Comparison of ENCODE assay signal across 10 cellular contexts in genomic region chr7:47988496-47989386, GRCh38. TPM values are rescaled to one million over a fixed set of nuclear protein-coding genes. Genes with fewer than 3 reads are reported as not detected.
A peak's percentile ranks its signal among the peaks of the same experiment; 100 is the strongest.
DNase-seq lines count a peak whose midpoint lies in the region; ATAC-seq, FAIRE-seq and TF ChIP-seq lines count a peak whose summit lies in the region.
"Had no signal": no experiment of that assay in that cellular context is flagged by ENCODE, and none has a peak within 500 bp of the region (broad histone marks: within the 10 kb centered on the region; RNA-seq: fewer than 3 reads in every experiment).

No MANE protein-coding gene starts in this region.

- POLR2A ChIA-PET in K562 (lab: Yijun Ruan, JAX) = no interaction called here

- no peaks in the 10 kb centered on the region for H3K36me3 ChIP-seq in K562 (ENCODE audit: control insufficient read depth, insufficient read depth, low read length)
- no peaks in the 10 kb centered on the region for H3K36me3 ChIP-seq in osteoblast (ENCODE audit: insufficient read depth, low read length)

- TF ChIP-seq EP300 in K562 (IDR thresholded peaks at IDR 0.05; ENCODE audit: low read length) = no peak

- in situ Hi-C loops in K562 (cut with MboI) = no loop called here
- in situ Hi-C loops in G401 (cut with HindIII; ENCODE audit: low sequenced_read_pairs) = no loop called here

- no peaks in the 10 kb centered on the region for H3K9me3 ChIP-seq in K562 (replicated peaks; ENCODE audit: control insufficient read depth, insufficient read depth, low read depth, low read length)
- H3K9me3 ChIP-seq in osteoblast (ENCODE audit: low read depth, low read length) = no peaks in the 10 kb centered on the region
- H3K9me3 ChIP-seq: psoas muscle had no signal

- TF ChIP-seq RAD21 in K562 (CRISPR knock-in tag; conservative IDR thresholded peaks at IDR 0.05 in 1 of 2, IDR thresholded peaks at IDR 0.05 in 1 of 2) = no peak

- TF ChIP-seq POLR2A in K562 (conservative IDR thresholded peaks at IDR 0.05) = no peak

- H3K79me2 ChIP-seq in K562 (ENCODE audit: control insufficient read depth, insufficient read depth, low read length) (no peaks in the 10 kb centered on the region), osteoblast (ENCODE audit: insufficient read depth, low read length) (no peaks in the 10 kb centered on the region)

- H3K4me3 ChIP-seq in K562 (no peak overlapping the region), osteoblast (ENCODE audit: insufficient read depth, low read length) (no peak overlapping the region)
- H3K4me3 ChIP-seq: psoas muscle had no signal

- peak; percentile 40; the same call in 1 of the 2 replicates for TF ChIP-seq CTCF in GM12874 (IDR thresholded peaks at IDR 0.05; ENCODE audit: insufficient read depth, low read depth, low read length)
- TF ChIP-seq CTCF in K562 (IDR thresholded peaks at IDR 0.05 in 2 of 3, conservative IDR thresholded peaks at IDR 0.05 in 1 of 3; ENCODE audit: insufficient read depth in 2 of 3, low read depth in 1 of 3, low read length in 3 of 3) = 0 out of 6 replicates have a peak, but pooled peaks of 2 of the 3 experiments have one; percentile 12 to 23
- TF ChIP-seq CTCF in osteoblast (IDR thresholded peaks at IDR 0.05; ENCODE audit: extremely low read depth, low read depth, low read length) = peak; percentile 59

- H3K4me2 ChIP-seq in K562 (ENCODE audit: insufficient read depth, low read length) = no peak overlapping the region
- H3K4me2 ChIP-seq in osteoblast (ENCODE audit: insufficient read depth, low read length) = no peak overlapping the region

- DNase-seq in MV-4-11 (lab: John Stamatoyannopoulos, UW) (peak; percentile 20), K562 (ENCODE audit: extremely low read depth in 1 of 4, low spot score in 3 of 4) (no peak), osteoblast (ENCODE audit: insufficient read length, low spot score, missing footprints) (no peak), NCI-H146 (lab: John Stamatoyannopoulos, UW) (no peak), middle frontal gyrus (ENCODE audit: extremely low spot score, low spot score) (no peak), G401 (ENCODE audit: low spot score) (no peak), substantia nigra (lab: John Stamatoyannopoulos, UW) (no peak)
- DNase-seq: psoas muscle; stimulated activated CD8-positive, alpha-beta memory T cell treated with anti-CD3 and anti-CD28 coated beads, Interleukin-4, amount 100 ng/mL, for 48 hours had no signal

- H4K20me1 ChIP-seq in K562 (replicated peaks; ENCODE audit: control insufficient read depth, insufficient read depth, low read length) (no peaks in the 10 kb centered on the region), osteoblast (ENCODE audit: insufficient read depth, low read length) (no peaks in the 10 kb centered on the region)

- H2AFZ ChIP-seq in K562 (ENCODE audit: low read depth, low read length) (no peak overlapping the region), osteoblast (ENCODE audit: low read length) (no peak overlapping the region)

- H3K9me1 ChIP-seq in K562 (ENCODE audit: control insufficient read depth, insufficient read depth, low read length) = no peaks in the 10 kb centered on the region

- ATAC-seq in K562 = 0 out of 3 replicates have a peak, but pooled peaks have one; percentile 45
- ATAC-seq: psoas muscle had no signal

- no TSS peak for BruUV-seq in K562 (replicated peaks; lab: Mats Ljungman, UMichigan)

- H3K4me1 ChIP-seq in K562 (replicated peaks in 1 of 2; ENCODE audit: control insufficient read depth in 2 of 2, insufficient read depth in 2 of 2, low read length in 2 of 2) (peaks cover 0 to 8% of the 10 kb centered on the region in 2 experiments; a peak in 2 of 5 replicates), osteoblast (ENCODE audit: insufficient read depth, low read length) (peaks cover 8% of the 10 kb centered on the region)
- H3K4me1 ChIP-seq: psoas muscle had no signal

- CTCF ChIA-PET in K562 (lab: Yijun Ruan, JAX; ENCODE audit: low intra/inter-chr PET ratio) = no interaction called here

- no peak for FAIRE-seq in K562 (lab: Jason Lieb, UNC)

- H3K9ac ChIP-seq in K562 (ENCODE audit: insufficient read depth in 1 of 2, low read depth in 2 of 2, low read length in 2 of 2) = no peak overlapping the region

- 18% methylated on average over 8 of the region's 8 CpGs for WGBS in K562 (ENCODE audit: insufficient coverage, low coverage, missing lambda C conversion rate)

- intact Hi-C loops in K562 (cut with micrococcal nuclease) = no loop called here

- no peak overlapping the region for H3K27ac ChIP-seq in K562 (ENCODE audit: extremely low read depth, low read depth, low read length)
- H3K27ac ChIP-seq in osteoblast (ENCODE audit: low read depth, low read length) = no peak overlapping the region
- no peak overlapping the region for H3K27ac ChIP-seq in substantia nigra (ENCODE audit: low read depth, low read length, poor library complexity, severe bottlenecking)
- H3K27ac ChIP-seq: psoas muscle had no signal

- H3K27me3 ChIP-seq in K562 (ENCODE audit: control insufficient read depth in 2 of 2, insufficient read depth in 2 of 2, low read length in 2 of 2) (no peaks in the 10 kb centered on the region), osteoblast (ENCODE audit: insufficient read depth, low read length) (no peaks in the 10 kb centered on the region)

RNA-seq across cellular contexts. Expression of gene HUS1, which starts 9.3 kb away (rescaled TPM):
- total RNA-seq in K562 (2011; cell fraction: chromatin; rRNA removed; ENCODE audit: low replicate concordance) = 34.7 and 59.2 TPM in 2 replicates
- total RNA-seq in K562 (2011; cell fraction: nucleolus; rRNA removed) = 25.5 and 27.2 TPM in 2 replicates
- total RNA-seq in K562 (2011; cell fraction: nucleoplasm; rRNA removed) = 39.0 and 46.1 TPM in 2 replicates
- total RNA-seq in K562 (2014; rRNA removed) (9.8 and 11.5 TPM in 2 replicates), K562 (2014; rRNA removed; fragmentation: Illumina TruSeq; extraction: Trizol) (14.5 and 15.8 TPM in 2 replicates), K562 (2015; rRNA removed; fragmentation: Illumina TruSeq; extraction: Trizol) (16.0 and 17.1 TPM in 2 replicates), K562 (2021) (15.3 and 19.8 TPM in 2 replicates), osteoblast (17.1 and 19.9 TPM in 2 replicates)
- polyA plus RNA-seq in K562 (2011; rRNA removed) (14.3 and 17.1 TPM in 2 replicates), K562 (2014; fragmentation: Illumina TruSeq; extraction: Trizol) (16.5 and 20.8 TPM in 2 replicates), K562 (2014; fragmentation: Nextera tagmentation; extraction: Ambion mirVana) (10 to 100 TPM; 25.2 to 27.0 TPM), K562 (2014; rRNA removed) (14.7 and 15.9 TPM in 2 replicates)
- polyA plus RNA-seq in K562 (2011; cell fraction: cytosol; rRNA removed) = 6.6 and 10.8 TPM in 2 replicates
- 11.5 and 11.6 TPM in 2 replicates for polyA plus RNA-seq in K562 (2011; cell fraction: nucleus; rRNA removed)
- polyA plus RNA-seq in K562 (2012) = 12.0 and 13.5 TPM in 2 replicates
- polyA minus RNA-seq in K562 (2011; rRNA and poly(A)+ RNA removed) = 31.4 and 32.2 TPM in 2 replicates
- 10.0 and 12.7 TPM in 2 replicates for polyA minus RNA-seq in K562 (2011; cell fraction: cytosol; rRNA and poly(A)+ RNA removed)
- polyA minus RNA-seq in K562 (2011; cell fraction: nucleus; rRNA and poly(A)+ RNA removed) = 18.6 and 20.5 TPM in 2 replicates
- 7.5 and 10.9 TPM in 2 replicates for total RNA-seq in G401 (2014; rRNA removed; shearing (Covaris generic))

RNA-seq across cellular contexts. Expression of gene SUN3, which starts 40.2 kb away (rescaled TPM):
- not detected in 2 replicates for total RNA-seq in K562 (2011; cell fraction: chromatin; rRNA removed; ENCODE audit: low replicate concordance)
- not detected in 2 replicates for total RNA-seq in K562 (2011; cell fraction: nucleolus; rRNA removed)
- not detected in 2 replicates for total RNA-seq in K562 (2011; cell fraction: nucleoplasm; rRNA removed)
- total RNA-seq in K562 (2014; rRNA removed) = not detected in 2 replicates
- not detected in 2 replicates for total RNA-seq in K562 (2014; rRNA removed; fragmentation: Illumina TruSeq; extraction: Trizol)
- total RNA-seq in K562 (2015; rRNA removed; fragmentation: Illumina TruSeq; extraction: Trizol) = 0.19 TPM in 1 of 2 replicates, not detected in the other
- not detected in 2 replicates for total RNA-seq in K562 (2021)
- not detected in 2 replicates for polyA plus RNA-seq in K562 (2011; rRNA removed)
- polyA plus RNA-seq in K562 (2011; cell fraction: cytosol; rRNA removed) = not detected in 2 replicates
- not detected in 2 replicates for polyA plus RNA-seq in K562 (2011; cell fraction: nucleus; rRNA removed)
- polyA plus RNA-seq in K562 (2012) = 0.12 and 0.91 TPM in 2 replicates
- not detected in 2 replicates for polyA plus RNA-seq in K562 (2014; fragmentation: Illumina TruSeq; extraction: Trizol)
- under 1 TPM; 0.04 to 0.06 TPM for polyA plus RNA-seq in K562 (2014; fragmentation: Nextera tagmentation; extraction: Ambion mirVana)
- polyA plus RNA-seq in K562 (2014; rRNA removed) = 0.24 TPM in 1 of 2 replicates, not detected in the other
- polyA minus RNA-seq in K562 (2011; rRNA and poly(A)+ RNA removed) = not detected in 2 replicates
- not detected in 2 replicates for polyA minus RNA-seq in K562 (2011; cell fraction: cytosol; rRNA and poly(A)+ RNA removed)
- not detected in 2 replicates for polyA minus RNA-seq in K562 (2011; cell fraction: nucleus; rRNA and poly(A)+ RNA removed)
- total RNA-seq in osteoblast = not detected in 2 replicates
- total RNA-seq in G401 (2014; rRNA removed; shearing (Covaris generic)) = 0.54 TPM in 1 of 2 replicates, not detected in the other

RNA-seq across cellular contexts. Expression of gene PKD1L1, which starts 40.5 kb away (rescaled TPM):
- 0.04 TPM in 1 of 2 replicates, not detected in the other for total RNA-seq in K562 (2011; cell fraction: chromatin; rRNA removed; ENCODE audit: low replicate concordance)
- total RNA-seq in K562 (2011; cell fraction: nucleolus; rRNA removed) = not detected in 2 replicates
- not detected in 2 replicates for total RNA-seq in K562 (2011; cell fraction: nucleoplasm; rRNA removed)
- total RNA-seq in K562 (2014; rRNA removed) (not detected in 2 replicates), K562 (2014; rRNA removed; fragmentation: Illumina TruSeq; extraction: Trizol) (not detected in 2 replicates), K562 (2015; rRNA removed; fragmentation: Illumina TruSeq; extraction: Trizol) (not detected in 2 replicates), K562 (2021) (0.02 TPM in 1 of 2 replicates, not detected in the other), osteoblast (under 0.01 TPM in 2 replicates)
- polyA plus RNA-seq in K562 (2011; rRNA removed) (0.01 TPM in 1 of 2 replicates, not detected in the other), K562 (2014; fragmentation: Illumina TruSeq; extraction: Trizol) (0.01 TPM in 1 of 2 replicates, not detected in the other), K562 (2014; fragmentation: Nextera tagmentation; extraction: Ambion mirVana) (not detected), K562 (2014; rRNA removed) (0.04 TPM in 1 of 2 replicates, not detected in the other)
- polyA plus RNA-seq in K562 (2011; cell fraction: cytosol; rRNA removed) = not detected in 2 replicates
- polyA plus RNA-seq in K562 (2011; cell fraction: nucleus; rRNA removed) = 0.01 and 0.03 TPM in 2 replicates
- 0.03 TPM in 1 of 2 replicates, not detected in the other for polyA plus RNA-seq in K562 (2012)
- polyA minus RNA-seq in K562 (2011; rRNA and poly(A)+ RNA removed) = not detected in 2 replicates
- polyA minus RNA-seq in K562 (2011; cell fraction: cytosol; rRNA and poly(A)+ RNA removed) = not detected in 2 replicates
- under 0.01 TPM in 1 of 2 replicates, not detected in the other for polyA minus RNA-seq in K562 (2011; cell fraction: nucleus; rRNA and poly(A)+ RNA removed)
- total RNA-seq in G401 (2014; rRNA removed; shearing (Covaris generic)) = 0.14 and 3.6 TPM in 2 replicates

RNA-seq across cellular contexts. Expression of gene C7orf57, which starts 46.6 kb away (rescaled TPM):
- total RNA-seq in K562 (2011; cell fraction: chromatin; rRNA removed; ENCODE audit: low replicate concordance) = not detected in 2 replicates
- total RNA-seq in K562 (2011; cell fraction: nucleolus; rRNA removed) = not detected in 2 replicates
- not detected in 2 replicates for total RNA-seq in K562 (2011; cell fraction: nucleoplasm; rRNA removed)
- total RNA-seq in K562 (2014; rRNA removed) = not detected in 2 replicates
- not detected in 2 replicates for total RNA-seq in K562 (2014; rRNA removed; fragmentation: Illumina TruSeq; extraction: Trizol)
- total RNA-seq in K562 (2015; rRNA removed; fragmentation: Illumina TruSeq; extraction: Trizol) = not detected in 2 replicates
- total RNA-seq in K562 (2021) = not detected in 2 replicates
- polyA plus RNA-seq in K562 (2011; rRNA removed) = not detected in 2 replicates
- not detected in 2 replicates for polyA plus RNA-seq in K562 (2011; cell fraction: cytosol; rRNA removed)
- not detected in 2 replicates for polyA plus RNA-seq in K562 (2011; cell fraction: nucleus; rRNA removed)
- polyA plus RNA-seq in K562 (2012) = not detected in 2 replicates
- polyA plus RNA-seq in K562 (2014; fragmentation: Illumina TruSeq; extraction: Trizol) = not detected in 2 replicates
- polyA plus RNA-seq in K562 (2014; fragmentation: Nextera tagmentation; extraction: Ambion mirVana) = not detected
- not detected in 2 replicates for polyA plus RNA-seq in K562 (2014; rRNA removed)
- polyA minus RNA-seq in K562 (2011; rRNA and poly(A)+ RNA removed) = not detected in 2 replicates
- not detected in 2 replicates for polyA minus RNA-seq in K562 (2011; cell fraction: cytosol; rRNA and poly(A)+ RNA removed)
- not detected in 2 replicates for polyA minus RNA-seq in K562 (2011; cell fraction: nucleus; rRNA and poly(A)+ RNA removed)
- under 0.01 TPM in 2 replicates for total RNA-seq in osteoblast
- total RNA-seq in G401 (2014; rRNA removed; shearing (Covaris generic)) = 0.47 and 0.49 TPM in 2 replicates
- total RNA-seq: psoas muscle had no signal
